ENCODE assay signal across 22 cellular contexts in genomic region chr3:46849098-46849631, GRCh38. TPM values are rescaled to one million over a fixed set of nuclear protein-coding genes. Genes with fewer than 3 reads are reported as not detected.
DNase-seq lines count a peak whose midpoint lies in the region; ATAC-seq and TF ChIP-seq lines count a peak whose summit lies in the region.
"Had no signal": no experiment of that assay in that cellular context is flagged by ENCODE, and none has a peak within 500 bp of the region (broad histone marks: within the 10 kb centered on the region; RNA-seq: fewer than 3 reads in every experiment).

No MANE protein-coding gene starts in this region.

- DNase-seq in activated T-cell treated with anti-CD3 and anti-CD28 coated beads, Interleukin-2, amount 50 U/mL, for 4 hours, result peak; percentile 1
- DNase-seq in activated T-cell treated with anti-CD3 and anti-CD28 coated beads for 4 hours (no peak), left kidney (ENCODE audit: low read depth, low spot score) (peak; percentile 90), gastrocnemius medialis (no peak), SW480 (ENCODE audit: low spot score) (no peak), cerebellar cortex (ENCODE audit: low spot score) (no peak)
- peak; percentile 14 for DNase-seq in activated CD4-positive, alpha-beta memory T cell treated with anti-CD3 and anti-CD28 coated beads, Interleukin-2, amount 10 ng/mL, durations not matched to agents 7 days and 5 days
- DNase-seq in T-helper 2 cell treated with Interferon-gamma antibody and Interleukin-4, amounts not matched to agents 5 μg/mL and 100 μg/mL, for 36 hours (ENCODE audit: low spot score), result no peak
- DNase-seq: C1 segment of cervical spinal cord; DMS 273 treated with DMSO at 0.1 percent for 48 hours; effector CD4-positive, alpha-beta T cell; naive B cell; NCI-H1105 treated with DMSO at 0.1 percent for 48 hours; SHP77 treated with DMSO at 0.1 percent for 48 hours had no signal

- no peak overlapping the region for H3K4me3 ChIP-seq in gastrocnemius medialis
- H3K4me3 ChIP-seq: psoas muscle, suprapubic skin had no signal

- no peak for TF ChIP-seq POLR2A in gastrocnemius medialis (IDR thresholded peaks at IDR 0.05)

- H3K9me3 ChIP-seq in gastrocnemius medialis, result no peaks in the 10 kb centered on the region
- H3K9me3 ChIP-seq: psoas muscle, suprapubic skin had no signal

- H3K36me3 Mint-ChIP-seq in activated T-cell treated with anti-CD3 and anti-CD28 coated beads, Interleukin-2, amount 50 U/mL, for 4 hours (ENCODE audit: insufficient read depth), result no peaks in the 10 kb centered on the region
- H3K36me3 Mint-ChIP-seq in activated CD4-positive, alpha-beta memory T cell treated with anti-CD3 and anti-CD28 coated beads, Interleukin-2, amount 10 ng/mL, durations not matched to agents 7 days and 5 days (ENCODE audit: low read depth), result no peaks in the 10 kb centered on the region
- no peaks in the 10 kb centered on the region for H3K36me3 Mint-ChIP-seq in T-helper 2 cell treated with Interferon-gamma antibody and Interleukin-4, amounts not matched to agents 5 μg/mL and 100 μg/mL, for 36 hours (ENCODE audit: low read depth)
- H3K36me3 Mint-ChIP-seq: naive B cell, T-cell had no signal

- peaks cover 7% of the 10 kb centered on the region for H3K4me1 Mint-ChIP-seq in activated T-cell treated with anti-CD3 and anti-CD28 coated beads, Interleukin-2, amount 50 U/mL, for 4 hours (ENCODE audit: low read depth)
- peaks cover 11% of the 10 kb centered on the region for H3K4me1 Mint-ChIP-seq in activated CD4-positive, alpha-beta memory T cell treated with anti-CD3 and anti-CD28 coated beads, Interleukin-2, amount 10 ng/mL, durations not matched to agents 7 days and 5 days
- H3K4me1 Mint-ChIP-seq in T-helper 2 cell treated with Interferon-gamma antibody and Interleukin-4, amounts not matched to agents 5 μg/mL and 100 μg/mL, for 36 hours (ENCODE audit: low read depth), result no peaks in the 10 kb centered on the region
- H3K4me1 Mint-ChIP-seq: activated T-helper 17 cell treated with anti-CD3 and anti-CD28 coated beads, Interleukin-2, amount 50 U/mL, for 72 hours had no signal

- H3K27me3 Mint-ChIP-seq in activated T-cell treated with anti-CD3 and anti-CD28 coated beads, Interleukin-2, amount 50 U/mL, for 4 hours (ENCODE audit: low read depth), result no peaks in the 10 kb centered on the region
- peaks cover 4% of the 10 kb centered on the region for H3K27me3 Mint-ChIP-seq in activated CD4-positive, alpha-beta memory T cell treated with anti-CD3 and anti-CD28 coated beads, Interleukin-2, amount 10 ng/mL, durations not matched to agents 7 days and 5 days
- peaks cover 11% of the 10 kb centered on the region for H3K27me3 Mint-ChIP-seq in T-helper 2 cell treated with Interferon-gamma antibody and Interleukin-4, amounts not matched to agents 5 μg/mL and 100 μg/mL, for 36 hours (ENCODE audit: low read depth)
- H3K27me3 Mint-ChIP-seq: activated CD8-positive, alpha-beta T cell treated with anti-CD3 and anti-CD28 coated beads for 36 hours; activated T-helper 17 cell treated with anti-CD3 and anti-CD28 coated beads, Interleukin-2, amount 50 U/mL, for 72 hours; central memory CD8-positive, alpha-beta T cell; naive B cell; T-cell had no signal

- in situ Hi-C loops in gastrocnemius medialis (cut with MboI; ENCODE audit: low sequenced_read_pairs in 4 of 4), result no loop called here

- peak overlapping the region in 3 of 4 donors; percentile 18 to 52 (median 51) for H3K27ac ChIP-seq in gastrocnemius medialis
- H3K27ac ChIP-seq: suprapubic skin had no signal

- CTCF ChIA-PET in activated CD4-positive, alpha-beta memory T cell treated with anti-CD3 and anti-CD28 coated beads, Interleukin-2, amount 10 ng/mL, durations not matched to agents 7 days and 5 days (lab: Charles Lee), result interaction anchor here (1.2 kb wide), 1 partner anchor 11 kb away, joined by 4 read pairs; no protein-coding TSS in a partner anchor

- intact Hi-C loops in gastrocnemius medialis (cut with DNase I; ENCODE audit: low total_unique reads), result loop anchor here (5.0 kb wide), 3 partner anchors 43 to 142 kb away; no protein-coding TSS in a partner anchor

- ATAC-seq in activated T-cell treated with anti-CD3 and anti-CD28 coated beads, Interleukin-2, amount 50 U/mL, for 4 hours, result no peak
- ATAC-seq in gastrocnemius medialis, result no peak
- ATAC-seq: activated CD8-positive, alpha-beta T cell treated with anti-CD3 and anti-CD28 coated beads for 36 hours; activated T-helper 17 cell treated with anti-CD3 and anti-CD28 coated beads, Interleukin-2, amount 50 U/mL, for 72 hours; T-cell had no signal

- no peak overlapping the region for H3K27ac Mint-ChIP-seq in activated CD4-positive, alpha-beta memory T cell treated with anti-CD3 and anti-CD28 coated beads, Interleukin-2, amount 10 ng/mL, durations not matched to agents 7 days and 5 days
- H3K27ac Mint-ChIP-seq in T-helper 2 cell treated with Interferon-gamma antibody and Interleukin-4, amounts not matched to agents 5 μg/mL and 100 μg/mL, for 36 hours, result no peak overlapping the region
- H3K27ac Mint-ChIP-seq: activated CD8-positive, alpha-beta T cell treated with anti-CD3 and anti-CD28 coated beads for 36 hours; activated T-helper 17 cell treated with anti-CD3 and anti-CD28 coated beads, Interleukin-2, amount 50 U/mL, for 72 hours; T-cell had no signal

- no peak for TF ChIP-seq CTCF in gastrocnemius medialis (IDR thresholded peaks at IDR 0.05 in 4 of 5, conservative IDR thresholded peaks at IDR 0.05 in 1 of 5)

- POLR2A ChIA-PET in activated CD4-positive, alpha-beta memory T cell treated with anti-CD3 and anti-CD28 coated beads, Interleukin-2, amount 10 ng/mL, durations not matched to agents 7 days and 5 days (lab: Charles Lee), result no interaction called here

- no peaks in the 10 kb centered on the region for H3K9me3 Mint-ChIP-seq in activated T-cell treated with anti-CD3 and anti-CD28 coated beads, Interleukin-2, amount 50 U/mL, for 4 hours
- no peaks in the 10 kb centered on the region for H3K9me3 Mint-ChIP-seq in activated CD4-positive, alpha-beta memory T cell treated with anti-CD3 and anti-CD28 coated beads, Interleukin-2, amount 10 ng/mL, durations not matched to agents 7 days and 5 days
- H3K9me3 Mint-ChIP-seq in T-helper 2 cell treated with Interferon-gamma antibody and Interleukin-4, amounts not matched to agents 5 μg/mL and 100 μg/mL, for 36 hours, result no peaks in the 10 kb centered on the region
- H3K9me3 Mint-ChIP-seq: activated CD8-positive, alpha-beta T cell treated with anti-CD3 and anti-CD28 coated beads for 36 hours; activated T-helper 17 cell treated with anti-CD3 and anti-CD28 coated beads, Interleukin-2, amount 50 U/mL, for 72 hours; central memory CD8-positive, alpha-beta T cell; naive B cell; T-cell had no signal

- H3K27me3 ChIP-seq in gastrocnemius medialis, result no peaks in the 10 kb centered on the region
- H3K27me3 ChIP-seq: suprapubic skin had no signal

- H3K4me1 ChIP-seq in gastrocnemius medialis, result peaks cover 5 to 25% of the 10 kb centered on the region in 2 donors

- no peaks in the 10 kb centered on the region for H3K36me3 ChIP-seq in gastrocnemius medialis
- H3K36me3 ChIP-seq: suprapubic skin had no signal

- no peak overlapping the region for H3K4me3 Mint-ChIP-seq in activated T-cell treated with anti-CD3 and anti-CD28 coated beads, Interleukin-2, amount 50 U/mL, for 4 hours
- H3K4me3 Mint-ChIP-seq in activated CD4-positive, alpha-beta memory T cell treated with anti-CD3 and anti-CD28 coated beads, Interleukin-2, amount 10 ng/mL, durations not matched to agents 7 days and 5 days, result no peak overlapping the region
- no peak overlapping the region for H3K4me3 Mint-ChIP-seq in T-helper 2 cell treated with Interferon-gamma antibody and Interleukin-4, amounts not matched to agents 5 μg/mL and 100 μg/mL, for 36 hours
- H3K4me3 Mint-ChIP-seq: activated CD8-positive, alpha-beta T cell treated with anti-CD3 and anti-CD28 coated beads for 36 hours; activated T-helper 17 cell treated with anti-CD3 and anti-CD28 coated beads, Interleukin-2, amount 50 U/mL, for 72 hours; central memory CD8-positive, alpha-beta T cell; T-cell had no signal

RNA-seq across cellular contexts. Expression of gene MYL3, which starts 14.1 kb away (rescaled TPM):
- total RNA-seq in activated T-cell treated with anti-CD3 and anti-CD28 coated beads, Interleukin-2, amount 50 U/mL, for 4 hours, result not detected
- not detected for total RNA-seq in activated CD4-positive, alpha-beta memory T cell treated with anti-CD3 and anti-CD28 coated beads, Interleukin-2, amount 10 ng/mL, durations not matched to agents 7 days and 5 days
- 100 to 1,000 TPM in 2 of 4 donors, 10 to 100 TPM in 2; 42.5 to 544 (median 281) TPM for total RNA-seq in gastrocnemius medialis
- total RNA-seq: activated CD8-positive, alpha-beta T cell treated with anti-CD3 and anti-CD28 coated beads for 36 hours; activated T-helper 17 cell treated with anti-CD3 and anti-CD28 coated beads, Interleukin-2, amount 50 U/mL, for 72 hours; H4; lung microvascular endothelial cell; T-cell had no signal

RNA-seq across cellular contexts. Expression of gene PTH1R, which starts 28.4 kb away (rescaled TPM):
- not detected for total RNA-seq in activated T-cell treated with anti-CD3 and anti-CD28 coated beads, Interleukin-2, amount 50 U/mL, for 4 hours
- not detected for total RNA-seq in activated CD4-positive, alpha-beta memory T cell treated with anti-CD3 and anti-CD28 coated beads, Interleukin-2, amount 10 ng/mL, durations not matched to agents 7 days and 5 days
- total RNA-seq in gastrocnemius medialis, result 1 to 10 TPM; 2.3 to 7.9 (median 7.3) TPM
- total RNA-seq: activated CD8-positive, alpha-beta T cell treated with anti-CD3 and anti-CD28 coated beads for 36 hours; activated T-helper 17 cell treated with anti-CD3 and anti-CD28 coated beads, Interleukin-2, amount 50 U/mL, for 72 hours had no signal

Comparison
In these comparisons a context has a peak if more than half of its experiments do, and no peak if none do; other contexts are left out.
1. DNase-seq: peak in activated T-cell treated with anti-CD3 and anti-CD28 coated beads, Interleukin-2, amount 50 U/mL, for 4 hours (single experiment), activated CD4-positive, alpha-beta memory T cell treated with anti-CD3 and anti-CD28 coated beads, Interleukin-2, amount 10 ng/mL, durations not matched to agents 7 days and 5 days (single experiment) and left kidney (single experiment); none in activated T-cell treated with anti-CD3 and anti-CD28 coated beads for 4 hours (single experiment), gastrocnemius medialis (0 of 2), SW480 (single experiment), cerebellar cortex (single experiment) and T-helper 2 cell treated with Interferon-gamma antibody and Interleukin-4, amounts not matched to agents 5 μg/mL and 100 μg/mL, for 36 hours (single experiment).
2. RNA of gene MYL3, which starts 14.1 kb away (total RNA-seq): 42.5 to 544 TPM in gastrocnemius medialis; not detected in activated T-cell treated with anti-CD3 and anti-CD28 coated beads, Interleukin-2, amount 50 U/mL, for 4 hours and not detected in activated CD4-positive, alpha-beta memory T cell treated with anti-CD3 and anti-CD28 coated beads, Interleukin-2, amount 10 ng/mL, durations not matched to agents 7 days and 5 days; every median in the first group is over 10 times any median in the second.